ENCODE assay signal across 9 cellular contexts in genomic region chr3:151468284-151468917, GRCh38. TPM values are rescaled to one million over a fixed set of nuclear protein-coding genes. Genes with fewer than 3 reads are reported as not detected.
DNase-seq lines count a peak whose midpoint lies in the region; ATAC-seq and TF ChIP-seq lines count a peak whose summit lies in the region.
"Had no signal": no experiment of that assay in that cellular context is flagged by ENCODE, and none has a peak within 500 bp of the region (broad histone marks: within the 10 kb centered on the region; RNA-seq: fewer than 3 reads in every experiment).

No MANE protein-coding gene starts in this region.

- H3K36me3 Mint-ChIP-seq in CD8-positive, alpha-beta T cell = no peaks in the 10 kb centered on the region
- no peaks in the 10 kb centered on the region for H3K36me3 Mint-ChIP-seq in activated T-helper 17 cell treated with anti-CD3 and anti-CD28 coated beads, Interleukin-2, amount 50 U/mL, for 72 hours (ENCODE audit: low read depth)

- no peaks in the 10 kb centered on the region for H3K27me3 ChIP-seq in CD8-positive, alpha-beta T cell (ENCODE audit: insufficient read depth, low read length)

- H3K36me3 ChIP-seq in CD8-positive, alpha-beta T cell (ENCODE audit: insufficient read depth, low read length) = no peaks in the 10 kb centered on the region

- DNase-seq in CD8-positive, alpha-beta T cell = peak in 5 of 7 experiments; percentile 6 to 44 (median 23)
- peak; percentile 39 for DNase-seq in HK-2 (ENCODE audit: unreplicated experiment)
- peak; percentile 16 for DNase-seq in NCI-H748 treated with DMSO at 0.1 percent for 48 hours (lab: John Stamatoyannopoulos, UW)
- DNase-seq in head of caudate nucleus = peak in 22 of 42 donors; percentile 6 to 71 (median 42)
- peak; percentile 17 for DNase-seq in retina
- DNase-seq in NCI-H187 treated with DMSO at 0.1 percent for 48 hours (lab: John Stamatoyannopoulos, UW) = no peak

- CTCF ChIA-PET in CD8-positive, alpha-beta T cell (lab: Charles Lee) = interaction anchor here (0.7 to 3.2 kb wide), 13 partner anchors 10 to 1105 kb away, joined by 3 to 27 read pairs (median 4); no protein-coding TSS in a partner anchor

- H3K4me1 Mint-ChIP-seq in CD8-positive, alpha-beta T cell (ENCODE audit: low read depth) = no peaks in the 10 kb centered on the region
- H3K4me1 Mint-ChIP-seq in activated T-helper 17 cell treated with anti-CD3 and anti-CD28 coated beads, Interleukin-2, amount 50 U/mL, for 72 hours = no peaks in the 10 kb centered on the region

- intact Hi-C loops in CD8-positive, alpha-beta T cell (cut with DNase I, micrococcal nuclease) = loop anchor here (1.0 to 10.0 kb wide), 5 partner anchors 366 to 1106 kb away; no protein-coding TSS in a partner anchor
- intact Hi-C loops in head of caudate nucleus (cut with DNase I) = loop anchor here (10.0 kb wide), 1 partner anchor 196 kb away; no protein-coding TSS in a partner anchor

- POLR2A ChIA-PET in CD8-positive, alpha-beta T cell (lab: Charles Lee) = no interaction called here

- H3K27me3 Mint-ChIP-seq in CD8-positive, alpha-beta T cell (ENCODE audit: low read depth) = peaks cover 5% of the 10 kb centered on the region
- H3K27me3 Mint-ChIP-seq in activated T-helper 17 cell treated with anti-CD3 and anti-CD28 coated beads, Interleukin-2, amount 50 U/mL, for 72 hours = peaks cover 11% of the 10 kb centered on the region

- no peak for ATAC-seq in CD8-positive, alpha-beta T cell
- peak; percentile 83 for ATAC-seq in GM19035 (IDR thresholded peaks at IDR 0.05; ENCODE audit: unreplicated experiment)
- ATAC-seq in activated T-helper 17 cell treated with anti-CD3 and anti-CD28 coated beads, Interleukin-2, amount 50 U/mL, for 72 hours (replicated peaks) = peak; percentile 62

- H3K27ac Mint-ChIP-seq in CD8-positive, alpha-beta T cell = no peak overlapping the region
- no peak overlapping the region for H3K27ac Mint-ChIP-seq in activated T-helper 17 cell treated with anti-CD3 and anti-CD28 coated beads, Interleukin-2, amount 50 U/mL, for 72 hours

- no peaks in the 10 kb centered on the region for H3K4me1 ChIP-seq in CD8-positive, alpha-beta T cell (ENCODE audit: insufficient read depth, low read length)

- H3K9me3 Mint-ChIP-seq in CD8-positive, alpha-beta T cell = no peaks in the 10 kb centered on the region
- no peaks in the 10 kb centered on the region for H3K9me3 Mint-ChIP-seq in activated T-helper 17 cell treated with anti-CD3 and anti-CD28 coated beads, Interleukin-2, amount 50 U/mL, for 72 hours

- TF ChIP-seq CTCF in CD8-positive, alpha-beta T cell (IDR thresholded peaks at IDR 0.05) = peak; percentile 75

- H3K9me3 ChIP-seq in CD8-positive, alpha-beta T cell (ENCODE audit: low read length) = no peaks in the 10 kb centered on the region

- H3K27ac ChIP-seq in CD8-positive, alpha-beta T cell (ENCODE audit: low read depth, low read length) = no peak overlapping the region

- H3K4me3 Mint-ChIP-seq in CD8-positive, alpha-beta T cell = no peak overlapping the region
- no peak overlapping the region for H3K4me3 Mint-ChIP-seq in activated T-helper 17 cell treated with anti-CD3 and anti-CD28 coated beads, Interleukin-2, amount 50 U/mL, for 72 hours

- no peak overlapping the region for H3K4me3 ChIP-seq in CD8-positive, alpha-beta T cell (ENCODE audit: low read depth, low read length)

RNA-seq across cellular contexts. Expression of gene IGSF10, which starts 7.5 kb away (rescaled TPM):
- total RNA-seq in CD8-positive, alpha-beta T cell = not detected
- total RNA-seq in activated T-helper 17 cell treated with anti-CD3 and anti-CD28 coated beads, Interleukin-2, amount 50 U/mL, for 72 hours = under 1 TPM in 1 of 2 donors, not detected in 1; 0.03 TPM
- total RNA-seq: T-helper 1 cell treated with Interleukin-12 subunit alpha and Interleukin-12 subunit beta and Interleukin-4 antibody, amounts not matched to agents 30 ng/mL and 1 ng/mL, for 36 hours had no signal
